In genomic region chr4:106369456-106370060, GRCh38 we compare ENCODE assay signal across 8 cellular contexts. TPM values are rescaled to one million over a fixed set of nuclear protein-coding genes. Genes with fewer than 3 reads are reported as not detected.
DNase-seq lines count a peak whose midpoint lies in the region; ATAC-seq and TF ChIP-seq lines count a peak whose summit lies in the region.

No MANE protein-coding gene starts in this region.

- DNase-seq in activated naive CD8-positive, alpha-beta T cell treated with anti-CD3 and anti-CD28 coated beads, Interleukin-2, amount 10 ng/mL, durations not matched to agents 7 days and 5 days, result no peak
- DNase-seq in activated naive CD8-positive, alpha-beta T cell treated with anti-CD3 and anti-CD28 coated beads for 36 hours, result no peak
- DNase-seq in Kasumi-1 (lab: John Stamatoyannopoulos, UW), result peak; percentile 89 to 94
- DNase-seq in T-helper 17 cell, result no peak
- DNase-seq in foreskin fibroblast, result peak; percentile 80 to 93
- peak; percentile 31 for DNase-seq in retina
- no peak for DNase-seq in GM19238 (ENCODE audit: insufficient read length, low spot score)

- H3K4me3 Mint-ChIP-seq in activated naive CD8-positive, alpha-beta T cell treated with anti-CD3 and anti-CD28 coated beads, Interleukin-2, amount 10 ng/mL, durations not matched to agents 7 days and 5 days, result no peak overlapping the region
- H3K4me3 Mint-ChIP-seq in activated naive CD8-positive, alpha-beta T cell treated with anti-CD3 and anti-CD28 coated beads for 36 hours, result no peak overlapping the region
- no peak overlapping the region for H3K4me3 Mint-ChIP-seq in T-helper 17 cell

- H3K9me3 ChIP-seq in T-helper 17 cell (ENCODE audit: control insufficient read depth, low read length, poor library complexity, severe bottlenecking), result no peaks in the 10 kb centered on the region

- TF ChIP-seq CTCF in foreskin fibroblast (IDR thresholded peaks at IDR 0.05; ENCODE audit: low read depth, low read length), result peak; percentile 62

- no peaks in the 10 kb centered on the region for H3K36me3 Mint-ChIP-seq in activated naive CD8-positive, alpha-beta T cell treated with anti-CD3 and anti-CD28 coated beads, Interleukin-2, amount 10 ng/mL, durations not matched to agents 7 days and 5 days
- no peaks in the 10 kb centered on the region for H3K36me3 Mint-ChIP-seq in activated naive CD8-positive, alpha-beta T cell treated with anti-CD3 and anti-CD28 coated beads for 36 hours
- peaks cover 3% of the 10 kb centered on the region for H3K36me3 Mint-ChIP-seq in T-helper 17 cell (ENCODE audit: low read depth)

- H3K27ac Mint-ChIP-seq in activated naive CD8-positive, alpha-beta T cell treated with anti-CD3 and anti-CD28 coated beads, Interleukin-2, amount 10 ng/mL, durations not matched to agents 7 days and 5 days, result no peak overlapping the region
- no peak overlapping the region for H3K27ac Mint-ChIP-seq in activated naive CD8-positive, alpha-beta T cell treated with anti-CD3 and anti-CD28 coated beads for 36 hours
- H3K27ac Mint-ChIP-seq in T-helper 17 cell, result no peak overlapping the region

- H3K27me3 Mint-ChIP-seq in activated naive CD8-positive, alpha-beta T cell treated with anti-CD3 and anti-CD28 coated beads, Interleukin-2, amount 10 ng/mL, durations not matched to agents 7 days and 5 days, result peaks cover 25% of the 10 kb centered on the region
- H3K27me3 Mint-ChIP-seq in activated naive CD8-positive, alpha-beta T cell treated with anti-CD3 and anti-CD28 coated beads for 36 hours, result peaks cover 26% of the 10 kb centered on the region
- H3K27me3 Mint-ChIP-seq in T-helper 17 cell, result peaks cover 38% of the 10 kb centered on the region

- H3K9me3 Mint-ChIP-seq in activated naive CD8-positive, alpha-beta T cell treated with anti-CD3 and anti-CD28 coated beads, Interleukin-2, amount 10 ng/mL, durations not matched to agents 7 days and 5 days, result no peaks in the 10 kb centered on the region
- no peaks in the 10 kb centered on the region for H3K9me3 Mint-ChIP-seq in activated naive CD8-positive, alpha-beta T cell treated with anti-CD3 and anti-CD28 coated beads for 36 hours

- peaks cover 2% of the 10 kb centered on the region for H3K4me1 Mint-ChIP-seq in activated naive CD8-positive, alpha-beta T cell treated with anti-CD3 and anti-CD28 coated beads, Interleukin-2, amount 10 ng/mL, durations not matched to agents 7 days and 5 days
- H3K4me1 Mint-ChIP-seq in activated naive CD8-positive, alpha-beta T cell treated with anti-CD3 and anti-CD28 coated beads for 36 hours, result no peaks in the 10 kb centered on the region
- peaks cover 2% of the 10 kb centered on the region for H3K4me1 Mint-ChIP-seq in T-helper 17 cell

- ATAC-seq in activated naive CD8-positive, alpha-beta T cell treated with anti-CD3 and anti-CD28 coated beads, Interleukin-2, amount 10 ng/mL, durations not matched to agents 7 days and 5 days (ENCODE audit: low read depth), result peak; percentile 63
- ATAC-seq in GM21717 (IDR thresholded peaks at IDR 0.05; ENCODE audit: unreplicated experiment), result peak; percentile 62
- ATAC-seq in T-helper 17 cell, result peak; percentile 37

- POLR2A ChIA-PET in activated naive CD8-positive, alpha-beta T cell treated with anti-CD3 and anti-CD28 coated beads, Interleukin-2, amount 10 ng/mL, durations not matched to agents 7 days and 5 days (lab: Charles Lee), result no interaction called here

- no peak overlapping the region for H3K4me3 ChIP-seq in foreskin fibroblast (ENCODE audit: low read depth in 1 of 2, low read length in 2 of 2)

RNA-seq across cellular contexts. Expression of gene GIMD1, which starts 1.0 kb away (rescaled TPM):
- not detected for total RNA-seq in activated naive CD8-positive, alpha-beta T cell treated with anti-CD3 and anti-CD28 coated beads, Interleukin-2, amount 10 ng/mL, durations not matched to agents 7 days and 5 days
- not detected for total RNA-seq in activated naive CD8-positive, alpha-beta T cell treated with anti-CD3 and anti-CD28 coated beads for 36 hours
- not detected for total RNA-seq in T-helper 17 cell

RNA-seq across cellular contexts. Expression of gene AIMP1, which starts 53.2 kb away (rescaled TPM):
- 10 to 100 TPM; 47.3 to 57.5 TPM for total RNA-seq in activated naive CD8-positive, alpha-beta T cell treated with anti-CD3 and anti-CD28 coated beads, Interleukin-2, amount 10 ng/mL, durations not matched to agents 7 days and 5 days
- 10 to 100 TPM; 77.5 to 84.4 TPM for total RNA-seq in activated naive CD8-positive, alpha-beta T cell treated with anti-CD3 and anti-CD28 coated beads for 36 hours
- 10 to 100 TPM; 41.2 to 51.6 TPM for total RNA-seq in T-helper 17 cell

RNA-seq across cellular contexts. Expression of gene TBCK, which starts 53.5 kb away (rescaled TPM):
- total RNA-seq in activated naive CD8-positive, alpha-beta T cell treated with anti-CD3 and anti-CD28 coated beads, Interleukin-2, amount 10 ng/mL, durations not matched to agents 7 days and 5 days, result 10 to 100 TPM; 38.2 to 46.2 TPM
- total RNA-seq in activated naive CD8-positive, alpha-beta T cell treated with anti-CD3 and anti-CD28 coated beads for 36 hours, result 10 to 100 TPM; 21.2 to 21.5 TPM
- total RNA-seq in T-helper 17 cell, result 10 to 100 TPM; 41.6 to 43.2 TPM

Comparison
In these comparisons a context has a peak if more than half of its experiments do, and no peak if none do; other contexts are left out.
1. DNase-seq: peak in Kasumi-1 (2 of 2), foreskin fibroblast (2 of 2) and retina (single experiment); none in activated naive CD8-positive, alpha-beta T cell treated with anti-CD3 and anti-CD28 coated beads, Interleukin-2, amount 10 ng/mL, durations not matched to agents 7 days and 5 days (single experiment), activated naive CD8-positive, alpha-beta T cell treated with anti-CD3 and anti-CD28 coated beads for 36 hours (single experiment), T-helper 17 cell (0 of 3) and GM19238 (single experiment).
2. Peak in every context shown above with its lines, with median percentiles within 50 percentile points of each other: ATAC-seq.